Comparison of ENCODE assay signal across 9 cellular contexts in the genomic region with DNA sequence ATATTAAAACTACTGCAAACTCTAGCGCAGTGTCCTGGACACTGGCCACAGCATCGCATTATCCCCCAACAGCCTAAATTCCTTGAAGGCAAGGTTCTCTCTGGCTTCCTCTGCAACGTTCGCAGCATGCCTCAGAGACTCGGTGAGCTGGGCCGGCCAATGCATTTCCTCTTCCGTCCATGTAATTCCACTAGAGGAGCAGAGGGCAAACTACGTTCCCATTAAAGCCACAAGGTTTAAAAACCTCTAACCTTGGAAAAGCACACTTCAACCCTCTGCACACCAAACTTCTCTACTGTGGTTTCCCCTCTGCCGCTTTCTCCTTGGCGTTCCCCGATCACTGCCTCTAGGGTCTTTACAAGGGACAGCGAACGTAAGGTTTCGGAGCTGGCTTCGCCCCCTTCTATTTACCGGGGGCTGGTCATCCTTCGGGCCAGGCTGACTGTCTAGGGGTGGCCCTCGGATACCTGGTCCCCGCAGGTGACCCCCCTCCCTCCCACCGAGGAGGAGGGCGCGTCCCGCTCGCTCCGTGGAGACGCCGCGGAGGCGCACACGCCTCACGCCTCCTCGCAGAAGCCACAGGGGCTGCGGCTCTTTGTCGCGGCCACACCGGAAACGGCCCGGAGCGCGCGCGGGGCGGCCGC. TPM values are rescaled to one million over a fixed set of nuclear protein-coding genes. Genes with fewer than 3 reads are reported as not detected.
A peak's percentile ranks its signal among the peaks of the same experiment; 100 is the strongest.
DNase-seq lines count a peak whose midpoint lies in the region; ATAC-seq, FAIRE-seq and TF ChIP-seq lines count a peak whose summit lies in the region.
"Had no signal": no experiment of that assay in that cellular context is flagged by ENCODE, and none has a peak within 500 bp of the region (broad histone marks: within the 10 kb centered on the region; RNA-seq: fewer than 3 reads in every experiment).

No MANE protein-coding gene starts in this region.

- peak; percentile 42 for FAIRE-seq in HTR-8/SVneo (lab: Jason Lieb, UNC)
- FAIRE-seq: islet of Langerhans had no signal

- H3K4me1 ChIP-seq in lung (ENCODE audit: control insufficient read depth in 2 of 2, insufficient read depth in 2 of 2, low read length in 2 of 2) (peaks cover 4 to 5% of the 10 kb centered on the region in 2 donors), stomach smooth muscle (ENCODE audit: control insufficient read depth, insufficient read depth, low read length) (peaks cover 15% of the 10 kb centered on the region)

- H3K27me3 ChIP-seq in dorsolateral prefrontal cortex, result no peaks in the 10 kb centered on the region
- no peaks in the 10 kb centered on the region for H3K27me3 ChIP-seq in lung (ENCODE audit: control insufficient read depth, insufficient read depth)
- no peaks in the 10 kb centered on the region for H3K27me3 ChIP-seq in stomach smooth muscle (ENCODE audit: control insufficient read depth in 1 of 2, insufficient read depth in 2 of 2, low read length in 2 of 2)

- H3K36me3 ChIP-seq in SK-N-MC (ENCODE audit: insufficient read depth, low read length) (no peaks in the 10 kb centered on the region), lung (ENCODE audit: control insufficient read depth in 2 of 2, insufficient read depth in 2 of 2, low read length in 2 of 2) (no peaks in the 10 kb centered on the region), stomach smooth muscle (ENCODE audit: control insufficient read depth in 2 of 2, insufficient read depth in 2 of 2, low read length in 2 of 2) (no peaks in the 10 kb centered on the region)

- TF ChIP-seq CTCF in dorsolateral prefrontal cortex (IDR thresholded peaks at IDR 0.05 in 54 of 56, conservative IDR thresholded peaks at IDR 0.05 in 2 of 56; ENCODE audit: low read depth in 1 of 56, partially characterized antibody in 56 of 56) (no peak), lung (IDR thresholded peaks at IDR 0.05; ENCODE audit: control extremely low read depth, extremely low read depth) (no peak)

- 1% methylated on average over 31 to 44 of the region's 44 CpGs for WGBS in lung, 2 donors

- H3K27ac ChIP-seq in SK-N-MC (no peak overlapping the region), dorsolateral prefrontal cortex (peak overlapping the region in 57 of 59 donors; percentile 10 to 92 (median 81)), lung (ENCODE audit: low read depth in 1 of 2, low read length in 1 of 2) (peak overlapping the region; percentile 96 to 98), stomach smooth muscle (ENCODE audit: low read length) (peak overlapping the region; percentile 55)

- peak overlapping the region; percentile 86 for H3K4me3 ChIP-seq in SK-N-MC
- H3K4me3 ChIP-seq in dorsolateral prefrontal cortex, result peak overlapping the region; percentile 61 to 92 (median 82)
- peak overlapping the region; percentile 89 for H3K4me3 ChIP-seq in lung
- peak overlapping the region; percentile 65 to 91 for H3K4me3 ChIP-seq in stomach smooth muscle (ENCODE audit: low read length in 2 of 2)

- intact Hi-C loops in dorsolateral prefrontal cortex (cut with DNase I), result no loop called here

- no peaks in the 10 kb centered on the region for H3K9me3 ChIP-seq in SK-N-MC (ENCODE audit: low read depth, low read length)
- no peaks in the 10 kb centered on the region for H3K9me3 ChIP-seq in lung (ENCODE audit: control insufficient read depth in 2 of 2, insufficient read depth in 1 of 2, low read length in 1 of 2)
- H3K9me3 ChIP-seq in stomach smooth muscle (ENCODE audit: control insufficient read depth in 2 of 2, low read length in 2 of 2), result no peaks in the 10 kb centered on the region

- ATAC-seq in GM21576 (IDR thresholded peaks at IDR 0.05; ENCODE audit: unreplicated experiment) (peak; percentile 18), lung (ENCODE audit: insufficient read depth, low FRiP score) (peak; percentile 16)

- H3K9ac ChIP-seq in SK-N-MC (ENCODE audit: insufficient read length), result peak overlapping the region; percentile 85
- peak overlapping the region; percentile 73 to 80 for H3K9ac ChIP-seq in stomach smooth muscle (ENCODE audit: low read length in 2 of 2)

- DNase-seq in NCI-H2171 treated with DMSO at 0.1 percent for 48 hours (lab: John Stamatoyannopoulos, UW), result peak; percentile 14
- no peak for DNase-seq in NCI-H2171 (lab: John Stamatoyannopoulos, UW)
- DNase-seq in HTR-8/SVneo (ENCODE audit: insufficient read length, low spot score), result peak; percentile 44
- no peak for DNase-seq in SK-N-MC (ENCODE audit: low read depth, low spot score)
- peak in 6 of 10 donors; percentile 11 to 51 (median 40) for DNase-seq in dorsolateral prefrontal cortex
- peak; percentile 41 for DNase-seq in lung (ENCODE audit: low spot score)

RNA-seq across cellular contexts. Expression of gene SMYD2, which starts 0.5 kb away (rescaled TPM):
- total RNA-seq in dorsolateral prefrontal cortex (10 to 100 TPM; 12.9 to 82.4 (median 55.5) TPM), lung (10 to 100 TPM; 31.2 to 48.6 TPM)
- polyA plus RNA-seq in lung, result 10 to 100 TPM; 20.6 to 25.2 TPM

Comparison
In these comparisons a context has a peak if more than half of its experiments do, and no peak if none do; other contexts are left out.
1. DNase-seq: peak in NCI-H2171 treated with DMSO at 0.1 percent for 48 hours (single experiment), HTR-8/SVneo (single experiment), dorsolateral prefrontal cortex (6 of 10) and lung (single experiment); none in NCI-H2171 (single experiment) and SK-N-MC (single experiment).
2. Peak in every context shown above with its lines, with median percentiles within 50 percentile points of each other: H3K4me3 ChIP-seq.